ENCODE assay signal across 3 cellular contexts in the genomic region with DNA sequence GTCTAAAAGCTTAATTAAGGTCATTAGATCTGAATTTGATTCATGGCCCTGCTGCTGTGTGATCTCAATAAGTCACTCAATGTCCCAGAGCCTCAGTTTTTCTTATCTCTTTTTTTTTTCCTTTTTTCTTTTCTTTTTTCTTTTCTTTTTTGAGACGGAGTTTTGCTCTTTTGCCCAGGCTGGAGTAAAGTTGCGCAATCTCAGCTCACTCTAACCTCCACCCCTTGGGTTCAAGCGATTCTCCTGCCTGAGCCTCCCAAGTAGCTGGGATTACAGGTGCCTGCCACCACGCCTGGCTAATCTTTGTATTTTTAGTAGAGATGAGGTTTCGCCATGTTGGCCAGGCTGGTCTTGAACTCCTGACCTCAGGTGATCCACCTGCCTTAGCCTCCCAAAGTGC.
A peak's percentile ranks its signal among the peaks of the same experiment; 100 is the strongest.
TF ChIP-seq lines count a peak whose summit lies in the region.
"Not testable (repeated sequence)": the region's sequence is repeated elsewhere in the genome, so short reads cannot be mapped to it uniquely, and the experiment has no call there.

No MANE protein-coding gene starts in this region.

TF ChIP-seq in IMR-90, 13 proteins besides CTCF, POLR2A, EP300 and RAD21:
- TF ChIP-seq CEBPB (IDR thresholded peaks at IDR 0.05; ENCODE audit: low read depth, low read length), result peak; percentile 88

TF ChIP-seq in K562, 482 proteins besides CTCF, POLR2A, EP300 and RAD21:
- TF ChIP-seq CEBPG (CRISPR knock-in tag; IDR thresholded peaks at IDR 0.05), result not testable (repeated sequence)
- TF ChIP-seq CEBPG (tag; conservative IDR thresholded peaks at IDR 0.05 in 1 of 2, IDR thresholded peaks at IDR 0.05 in 1 of 2) (peak; percentile 41 to 91; a peak in 3 of 4 replicates), CEBPB (tag; IDR thresholded peaks at IDR 0.05) (peak; percentile 83)

TF ChIP-seq in H1, 55 proteins besides CTCF, POLR2A, EP300 and RAD21:
- TF ChIP-seq CEBPB (IDR thresholded peaks at IDR 0.05; ENCODE audit: low read depth, low read length), result peak; percentile 91
